ENCODE assay signal across 8 cellular contexts in genomic region chr5:59007460-59008063, GRCh38.
A peak's percentile ranks its signal among the peaks of the same experiment; 100 is the strongest.
DNase-seq lines count a peak whose midpoint lies in the region; ATAC-seq and TF ChIP-seq lines count a peak whose summit lies in the region.

No MANE protein-coding gene starts in this region.

- no peaks in the 10 kb centered on the region for H3K36me3 ChIP-seq in right atrium auricular region

- H3K9me3 Mint-ChIP-seq in endothelial cell (ENCODE audit: unreplicated experiment) = no peaks in the 10 kb centered on the region

- peaks cover 0 to 18% of the 10 kb centered on the region in 2 donors for H3K4me1 ChIP-seq in right atrium auricular region

- H3K27me3 ChIP-seq in right atrium auricular region = no peaks in the 10 kb centered on the region

- TF ChIP-seq CTCF in endothelial cell (IDR thresholded peaks at IDR 0.05; ENCODE audit: unreplicated experiment) = peak; percentile 41
- TF ChIP-seq CTCF in right atrium auricular region (IDR thresholded peaks at IDR 0.05) = peak in 1 of 2 donors; percentile 71

- H3K4me3 ChIP-seq in right atrium auricular region = no peak overlapping the region

- H3K4me1 Mint-ChIP-seq in endothelial cell (ENCODE audit: unreplicated experiment) = no peaks in the 10 kb centered on the region

- H3K9me3 ChIP-seq in right atrium auricular region = peaks cover 0 to 16% of the 10 kb centered on the region in 2 donors

- H3K27ac Mint-ChIP-seq in endothelial cell (ENCODE audit: unreplicated experiment) = no peak overlapping the region

- H3K27me3 Mint-ChIP-seq in endothelial cell (ENCODE audit: unreplicated experiment) = no peaks in the 10 kb centered on the region

- ATAC-seq in sciatic nerve (peak; percentile 52), GM18498 (IDR thresholded peaks at IDR 0.05; ENCODE audit: unreplicated experiment) (no peak), HG03175 (IDR thresholded peaks at IDR 0.05; ENCODE audit: unreplicated experiment) (no peak)

- peaks cover 5% of the 10 kb centered on the region for H3K36me3 Mint-ChIP-seq in endothelial cell (ENCODE audit: low read depth, unreplicated experiment)

- H3K4me3 Mint-ChIP-seq in endothelial cell (ENCODE audit: unreplicated experiment) = no peak overlapping the region

- no peak overlapping the region for H3K27ac ChIP-seq in right atrium auricular region

- intact Hi-C loops in sciatic nerve (cut with DNase I) = loop anchor here (10.0 kb wide), 1 partner anchor 113 kb away; no protein-coding TSS in a partner anchor

- DNase-seq in NCI-H2171 treated with DMSO at 0.1 percent for 48 hours (lab: John Stamatoyannopoulos, UW) = peak; percentile 31
- DNase-seq in NCI-H2171 (lab: John Stamatoyannopoulos, UW) = no peak
- DNase-seq in NCI-H2227 treated with DMSO at 0.1 percent for 48 hours (lab: John Stamatoyannopoulos, UW) = peak; percentile 57
- no peak for DNase-seq in endothelial cell (ENCODE audit: low spot score)
- DNase-seq in sciatic nerve (ENCODE audit: low spot score) = no peak
- no peak for DNase-seq in right atrium auricular region (ENCODE audit: low spot score)

Comparison
In these comparisons a context has a peak if more than half of its experiments do, and no peak if none do; other contexts are left out.
1. DNase-seq: peak in NCI-H2171 treated with DMSO at 0.1 percent for 48 hours (single experiment) and NCI-H2227 treated with DMSO at 0.1 percent for 48 hours (single experiment); none in NCI-H2171 (single experiment), endothelial cell (single experiment), sciatic nerve (single experiment) and right atrium auricular region (single experiment).